Comparison of ENCODE assay signal across 8 cellular contexts in genomic region chr5:153496835-153497234, GRCh38. TPM values are rescaled to one million over a fixed set of nuclear protein-coding genes. Genes with fewer than 3 reads are reported as not detected.
DNase-seq lines count a peak whose midpoint lies in the region; ATAC-seq and TF ChIP-seq lines count a peak whose summit lies in the region.

No MANE protein-coding gene starts in this region.

- POLR2A ChIA-PET in Panc1 (lab: Charles Lee) = no interaction called here

- in situ Hi-C loops in Panc1 (cut with HindIII; ENCODE audit: low pct_unique_long_range_greater_than_20kb, low sequenced_read_pairs) = no loop called here

- H3K36me3 ChIP-seq in Panc1 (ENCODE audit: control insufficient read depth, insufficient read depth, low read length) (no peaks in the 10 kb centered on the region), tibial artery (no peaks in the 10 kb centered on the region)

- DNase-seq in AG10803 (ENCODE audit: low read depth) (peak; percentile 50), Panc1 (ENCODE audit: low read depth, low spot score) (peak; percentile 8), fibroblast of villous mesenchyme (ENCODE audit: low read depth) (peak; percentile 60), tibial artery (no peak), NCI-H510A treated with DMSO at 0.1 percent for 48 hours (lab: John Stamatoyannopoulos, UW) (no peak), T-helper 1 cell (no peak)
- DNase-seq in activated CD4-positive, alpha-beta T cell treated with anti-CD3 and anti-CD28 coated beads for 4 hours = no peak

- no peaks in the 10 kb centered on the region for H3K4me1 ChIP-seq in Panc1 (ENCODE audit: control insufficient read depth, insufficient read depth, low read length)
- H3K4me1 ChIP-seq in tibial artery = peaks cover 0 to 10% (median 0%) of the 10 kb centered on the region in 4 donors

- ATAC-seq in GM21528 (IDR thresholded peaks at IDR 0.05; ENCODE audit: low FRiP score, unreplicated experiment) (peak; percentile 55), Panc1 (no peak)

- H3K27me3 ChIP-seq in Panc1 (ENCODE audit: control insufficient read depth, insufficient read depth, low read length) = peaks cover 2% of the 10 kb centered on the region; the same call in 1 of the 2 replicates
- H3K27me3 ChIP-seq in tibial artery = no peaks in the 10 kb centered on the region

- intact Hi-C loops in Panc1 (cut with micrococcal nuclease; ENCODE audit: unreplicated experiment) (loop anchor here (1.0 kb wide), 1 partner anchor 468 kb away; no protein-coding TSS in a partner anchor), tibial artery (cut with DNase I; ENCODE audit: low total_unique reads) (loop anchor here (5.0 kb wide), 1 partner anchor 470 kb away; no protein-coding TSS in a partner anchor)

- H3K4me3 ChIP-seq in AG10803 (ENCODE audit: low read length) (no peak overlapping the region), Panc1 (ENCODE audit: low read depth in 2 of 2, low read length in 2 of 2) (no peak overlapping the region), fibroblast of villous mesenchyme (ENCODE audit: low read depth, low read length) (no peak overlapping the region), tibial artery (no peak overlapping the region)

- TF ChIP-seq CTCF in AG10803 (conservative IDR thresholded peaks at IDR 0.05; ENCODE audit: low read length) (peak; percentile 93), Panc1 (IDR thresholded peaks at IDR 0.05) (peak; percentile 51), fibroblast of villous mesenchyme (IDR thresholded peaks at IDR 0.05; ENCODE audit: insufficient read depth, low read depth, low read length) (peak; percentile 97), tibial artery (IDR thresholded peaks at IDR 0.05) (peak; percentile 66 to 76)

- BruUV-seq in Panc1 (replicated peaks; lab: Mats Ljungman, UMichigan) = no TSS peak

- no peaks in the 10 kb centered on the region for H3K9me3 ChIP-seq in Panc1 (ENCODE audit: control insufficient read depth, insufficient read depth, low read depth, low read length)
- H3K9me3 ChIP-seq in tibial artery = no peaks in the 10 kb centered on the region

- H3K27ac ChIP-seq in Panc1 (ENCODE audit: low read length) (no peak overlapping the region), tibial artery (no peak overlapping the region)

- CTCF ChIA-PET in Panc1 (lab: Charles Lee) = no interaction called here

RNA-seq across cellular contexts. Expression of gene GRIA1, which starts 6.4 kb away (rescaled TPM):
- total RNA-seq in Panc1 (2021; ENCODE audit: unreplicated experiment) = not detected
- polyA plus RNA-seq in Panc1 (2012; ENCODE audit: insufficient read length) = not detected
- 8.1 and 22.5 TPM in 2 replicates for total RNA-seq in fibroblast of villous mesenchyme

Comparison
In these comparisons a context has a peak if more than half of its experiments do, and no peak if none do; other contexts are left out.
1. DNase-seq: peak in AG10803 (single experiment), Panc1 (single experiment) and fibroblast of villous mesenchyme (single experiment); none in tibial artery (0 of 2), NCI-H510A treated with DMSO at 0.1 percent for 48 hours (single experiment), T-helper 1 cell (0 of 5) and activated CD4-positive, alpha-beta T cell treated with anti-CD3 and anti-CD28 coated beads for 4 hours (0 of 2).
2. Peak in every context shown above with its lines, with median percentiles within 50 percentile points of each other: CTCF ChIP-seq.